ENCODE assay signal across 8 cellular contexts in the genomic region with DNA sequence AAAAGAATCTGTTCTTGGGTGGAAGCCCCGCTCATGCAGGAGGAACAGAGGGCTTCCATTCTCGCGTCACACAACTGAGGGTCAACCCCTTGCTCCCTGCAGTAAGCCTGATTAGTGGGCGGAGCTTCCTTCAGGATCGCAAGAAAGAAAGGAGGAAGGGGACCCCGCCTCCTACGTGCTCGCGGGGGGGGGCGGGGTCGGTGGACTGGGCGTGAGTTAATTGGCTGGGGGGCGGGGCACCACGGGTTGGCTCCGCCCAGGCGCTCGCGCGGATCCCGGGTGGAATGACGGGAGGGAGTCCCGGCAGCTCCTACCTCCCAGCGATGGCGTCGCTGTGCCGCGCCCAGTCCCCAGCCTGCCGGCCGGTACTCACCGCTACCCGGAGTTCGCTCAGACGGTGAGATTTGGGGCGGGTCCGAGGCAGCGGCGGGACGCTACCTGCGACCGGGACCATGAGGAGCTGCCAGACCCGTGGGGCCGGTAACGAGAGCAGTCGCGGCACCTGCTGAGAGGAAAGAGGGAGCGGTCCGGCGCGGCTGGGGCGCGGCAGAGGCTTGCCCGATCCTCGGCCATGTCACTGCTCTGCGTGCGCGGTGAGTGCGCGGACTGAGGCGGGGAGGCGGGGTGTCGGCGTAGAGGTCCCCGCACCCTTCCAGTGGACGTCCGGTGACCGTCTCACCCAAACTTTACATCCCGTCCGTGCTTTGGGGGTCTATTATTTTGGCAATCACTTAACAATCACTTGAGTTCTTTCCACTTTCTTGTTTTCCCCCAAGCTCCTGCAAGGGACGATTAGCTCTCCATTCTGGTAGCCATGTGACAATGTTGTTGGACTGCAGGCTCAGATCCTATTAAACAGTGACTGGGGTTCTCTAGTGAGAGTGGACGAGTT. TPM values are rescaled to one million over a fixed set of nuclear protein-coding genes. Genes with fewer than 3 reads are reported as not detected.
A peak's percentile ranks its signal among the peaks of the same experiment; 100 is the strongest.
DNase-seq lines count a peak whose midpoint lies in the region; ATAC-seq, FAIRE-seq and TF ChIP-seq lines count a peak whose summit lies in the region.

A gene (plus strand): TSS at position 297 of the 892 bp plus-strand sequence. CDS start 275 bp downstream, at position 572.

- peak; percentile 70 to 79 for DNase-seq in NCI-H187 (lab: John Stamatoyannopoulos, UW)
- DNase-seq in T1000 (lab: John Stamatoyannopoulos, UW), result peak; percentile 84
- peak; percentile 95 for DNase-seq in astrocyte of the spinal cord (ENCODE audit: low read depth, low spot score)
- DNase-seq in hepatocyte (ENCODE audit: low spot score), result peak; percentile 98
- peak; percentile 95 for DNase-seq in putamen (ENCODE audit: low spot score)
- DNase-seq in urothelium cell line (ENCODE audit: low spot score), result peak; percentile 98

- ATAC-seq in HG02642 (IDR thresholded peaks at IDR 0.05; ENCODE audit: poor library complexity, unreplicated experiment), result peak; percentile 75

- peaks cover 11% of the 10 kb centered on the region for H3K4me1 ChIP-seq in hepatocyte (ENCODE audit: insufficient read depth)

- peak within 1 kb of the TSS; percentile 89 for H3K27ac ChIP-seq in hepatocyte

- no peaks in the 10 kb centered on the region for H3K36me3 ChIP-seq in hepatocyte (replicated peaks; ENCODE audit: insufficient read depth, low read depth)

- H3K4me3 ChIP-seq in astrocyte of the spinal cord (ENCODE audit: low read depth, low read length) (peak within 1 kb of the TSS; percentile 88), hepatocyte (peak within 1 kb of the TSS; percentile 45)

- H3K9me3 ChIP-seq in hepatocyte (ENCODE audit: low read depth), result no peaks in the 10 kb centered on the region

- peak within 1 kb of the TSS; percentile 77 for H2AFZ ChIP-seq in hepatocyte

- FAIRE-seq in G401.6 (lab: Jason Lieb, UNC) (peak; percentile 84), urothelium cell line (lab: Jason Lieb, UNC) (peak; percentile 92)

- in situ Hi-C loops in astrocyte of the spinal cord (cut with HindIII; ENCODE audit: low sequenced_read_pairs), result no loop called here

- H3K27me3 ChIP-seq in hepatocyte, result no peaks in the 10 kb centered on the region

- H3K4me2 ChIP-seq in hepatocyte, result peak within 1 kb of the TSS; percentile 83

- H4K20me1 ChIP-seq in hepatocyte (ENCODE audit: insufficient read depth, poor library complexity, severe bottlenecking), result no peaks in the 10 kb centered on the region

- WGBS in hepatocyte (ENCODE audit: low lambda C conversion rate, missing lambda C conversion rate), result 1% methylated on average over 62 of the region's 70 CpGs

- peaks cover 36% of the 10 kb centered on the region for H3K79me2 ChIP-seq in hepatocyte

- no peaks in the 10 kb centered on the region for H3K9me2 ChIP-seq in hepatocyte (replicated peaks; ENCODE audit: insufficient read depth)

- peak; percentile 14 for TF ChIP-seq CTCF in astrocyte of the spinal cord (IDR thresholded peaks at IDR 0.05; ENCODE audit: low read depth, low read length)
- TF ChIP-seq CTCF in hepatocyte (IDR thresholded peaks at IDR 0.05; ENCODE audit: poor library complexity), result peak; percentile 23

RNA-seq across cellular contexts. Expression of the gene that starts here (rescaled TPM):
- 24.3 and 24.5 TPM in 2 replicates for total RNA-seq in hepatocyte
- polyA plus RNA-seq in hepatocyte, result 7.1 and 10.4 TPM in 2 replicates

Comparison
In these comparisons a context has a peak if more than half of its experiments do, and no peak if none do; other contexts are left out.
1. Peak in every context shown above with its lines: DNase-seq, ATAC-seq, H3K4me3 ChIP-seq and H3K27ac ChIP-seq.